ENCODE assay signal across 1 cellular context in the genomic region with DNA sequence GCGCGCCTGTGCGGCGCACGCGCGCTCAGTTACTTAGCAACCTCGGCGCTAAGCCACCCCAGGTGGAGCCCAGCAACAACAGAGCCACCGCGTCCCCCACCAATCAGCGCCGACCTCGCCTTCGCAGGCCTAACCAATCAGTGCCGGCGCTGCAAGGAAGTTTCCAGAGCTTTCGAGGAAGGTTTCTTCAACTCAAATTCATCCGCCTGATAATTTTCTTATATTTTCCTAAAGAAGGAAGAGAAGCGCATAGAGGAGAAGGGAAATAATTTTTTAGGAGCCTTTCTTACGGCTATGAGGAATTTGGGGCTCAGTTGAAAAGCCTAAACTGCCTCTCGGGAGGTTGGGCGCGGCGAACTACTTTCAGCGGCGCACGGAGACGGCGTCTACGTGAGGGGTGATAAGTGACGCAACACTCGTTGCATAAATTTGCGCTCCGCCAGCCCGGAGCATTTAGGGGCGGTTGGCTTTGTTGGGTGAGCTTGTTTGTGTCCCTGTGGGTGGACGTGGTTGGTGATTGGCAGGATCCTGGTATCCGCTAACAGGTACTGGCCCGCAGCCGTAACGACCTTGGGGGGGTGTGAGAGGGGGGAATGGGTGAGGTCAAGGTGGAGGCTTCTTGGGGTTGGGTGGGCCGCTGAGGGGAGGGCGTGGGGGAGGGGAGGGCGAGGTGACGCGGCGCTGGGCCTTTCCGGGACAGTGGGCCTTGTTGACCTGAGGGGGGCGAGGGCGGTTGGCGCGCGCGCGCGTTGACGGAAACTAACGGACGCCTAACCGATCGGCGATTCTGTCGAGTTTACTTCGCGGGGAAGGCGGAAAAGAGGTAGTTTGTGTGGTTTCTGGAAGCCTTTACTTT.
TF ChIP-seq lines count a peak whose summit lies in the region.

A gene (plus strand): TSS at position 452 of the 856 bp plus-strand sequence. CDS start 817 bp downstream, outside the sequence.

TF ChIP-seq in HepG2, 621 proteins besides CTCF, POLR2A, EP300 and RAD21 (continued from another document and continues in another):
- TF ChIP-seq ZNF766 (CRISPR knock-in tag; IDR thresholded peaks at IDR 0.05; ENCODE audit: borderline replicate concordance): no peak
- TF ChIP-seq FOSL2 (CRISPR knock-in tag; IDR thresholded peaks at IDR 0.05): no peak
- TF ChIP-seq, protein P1, sequence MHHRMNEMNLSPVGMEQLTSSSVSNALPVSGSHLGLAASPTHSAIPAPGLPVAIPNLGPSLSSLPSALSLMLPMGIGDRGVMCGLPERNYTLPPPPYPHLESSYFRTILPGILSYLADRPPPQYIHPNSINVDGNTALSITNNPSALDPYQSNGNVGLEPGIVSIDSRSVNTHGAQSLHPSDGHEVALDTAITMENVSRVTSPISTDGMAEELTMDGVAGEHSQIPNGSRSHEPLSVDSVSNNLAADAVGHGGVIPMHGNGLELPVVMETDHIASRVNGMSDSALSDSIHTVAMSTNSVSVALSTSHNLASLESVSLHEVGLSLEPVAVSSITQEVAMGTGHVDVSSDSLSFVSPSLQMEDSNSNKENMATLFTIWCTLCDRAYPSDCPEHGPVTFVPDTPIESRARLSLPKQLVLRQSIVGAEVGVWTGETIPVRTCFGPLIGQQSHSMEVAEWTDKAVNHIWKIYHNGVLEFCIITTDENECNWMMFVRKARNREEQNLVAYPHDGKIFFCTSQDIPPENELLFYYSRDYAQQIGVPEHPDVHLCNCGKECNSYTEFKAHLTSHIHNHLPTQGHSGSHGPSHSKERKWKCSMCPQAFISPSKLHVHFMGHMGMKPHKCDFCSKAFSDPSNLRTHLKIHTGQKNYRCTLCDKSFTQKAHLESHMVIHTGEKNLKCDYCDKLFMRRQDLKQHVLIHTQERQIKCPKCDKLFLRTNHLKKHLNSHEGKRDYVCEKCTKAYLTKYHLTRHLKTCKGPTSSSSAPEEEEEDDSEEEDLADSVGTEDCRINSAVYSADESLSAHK (CRISPR knock-in tag; IDR thresholded peaks at IDR 0.05; ENCODE audit: borderline replicate concordance): no peak
- no peak for TF ChIP-seq TCF7L2 (IDR thresholded peaks at IDR 0.05; ENCODE audit: low read depth, low read length)
- TF ChIP-seq NCOA5 (CRISPR knock-in tag; IDR thresholded peaks at IDR 0.05): no peak
- TF ChIP-seq, protein P2, sequence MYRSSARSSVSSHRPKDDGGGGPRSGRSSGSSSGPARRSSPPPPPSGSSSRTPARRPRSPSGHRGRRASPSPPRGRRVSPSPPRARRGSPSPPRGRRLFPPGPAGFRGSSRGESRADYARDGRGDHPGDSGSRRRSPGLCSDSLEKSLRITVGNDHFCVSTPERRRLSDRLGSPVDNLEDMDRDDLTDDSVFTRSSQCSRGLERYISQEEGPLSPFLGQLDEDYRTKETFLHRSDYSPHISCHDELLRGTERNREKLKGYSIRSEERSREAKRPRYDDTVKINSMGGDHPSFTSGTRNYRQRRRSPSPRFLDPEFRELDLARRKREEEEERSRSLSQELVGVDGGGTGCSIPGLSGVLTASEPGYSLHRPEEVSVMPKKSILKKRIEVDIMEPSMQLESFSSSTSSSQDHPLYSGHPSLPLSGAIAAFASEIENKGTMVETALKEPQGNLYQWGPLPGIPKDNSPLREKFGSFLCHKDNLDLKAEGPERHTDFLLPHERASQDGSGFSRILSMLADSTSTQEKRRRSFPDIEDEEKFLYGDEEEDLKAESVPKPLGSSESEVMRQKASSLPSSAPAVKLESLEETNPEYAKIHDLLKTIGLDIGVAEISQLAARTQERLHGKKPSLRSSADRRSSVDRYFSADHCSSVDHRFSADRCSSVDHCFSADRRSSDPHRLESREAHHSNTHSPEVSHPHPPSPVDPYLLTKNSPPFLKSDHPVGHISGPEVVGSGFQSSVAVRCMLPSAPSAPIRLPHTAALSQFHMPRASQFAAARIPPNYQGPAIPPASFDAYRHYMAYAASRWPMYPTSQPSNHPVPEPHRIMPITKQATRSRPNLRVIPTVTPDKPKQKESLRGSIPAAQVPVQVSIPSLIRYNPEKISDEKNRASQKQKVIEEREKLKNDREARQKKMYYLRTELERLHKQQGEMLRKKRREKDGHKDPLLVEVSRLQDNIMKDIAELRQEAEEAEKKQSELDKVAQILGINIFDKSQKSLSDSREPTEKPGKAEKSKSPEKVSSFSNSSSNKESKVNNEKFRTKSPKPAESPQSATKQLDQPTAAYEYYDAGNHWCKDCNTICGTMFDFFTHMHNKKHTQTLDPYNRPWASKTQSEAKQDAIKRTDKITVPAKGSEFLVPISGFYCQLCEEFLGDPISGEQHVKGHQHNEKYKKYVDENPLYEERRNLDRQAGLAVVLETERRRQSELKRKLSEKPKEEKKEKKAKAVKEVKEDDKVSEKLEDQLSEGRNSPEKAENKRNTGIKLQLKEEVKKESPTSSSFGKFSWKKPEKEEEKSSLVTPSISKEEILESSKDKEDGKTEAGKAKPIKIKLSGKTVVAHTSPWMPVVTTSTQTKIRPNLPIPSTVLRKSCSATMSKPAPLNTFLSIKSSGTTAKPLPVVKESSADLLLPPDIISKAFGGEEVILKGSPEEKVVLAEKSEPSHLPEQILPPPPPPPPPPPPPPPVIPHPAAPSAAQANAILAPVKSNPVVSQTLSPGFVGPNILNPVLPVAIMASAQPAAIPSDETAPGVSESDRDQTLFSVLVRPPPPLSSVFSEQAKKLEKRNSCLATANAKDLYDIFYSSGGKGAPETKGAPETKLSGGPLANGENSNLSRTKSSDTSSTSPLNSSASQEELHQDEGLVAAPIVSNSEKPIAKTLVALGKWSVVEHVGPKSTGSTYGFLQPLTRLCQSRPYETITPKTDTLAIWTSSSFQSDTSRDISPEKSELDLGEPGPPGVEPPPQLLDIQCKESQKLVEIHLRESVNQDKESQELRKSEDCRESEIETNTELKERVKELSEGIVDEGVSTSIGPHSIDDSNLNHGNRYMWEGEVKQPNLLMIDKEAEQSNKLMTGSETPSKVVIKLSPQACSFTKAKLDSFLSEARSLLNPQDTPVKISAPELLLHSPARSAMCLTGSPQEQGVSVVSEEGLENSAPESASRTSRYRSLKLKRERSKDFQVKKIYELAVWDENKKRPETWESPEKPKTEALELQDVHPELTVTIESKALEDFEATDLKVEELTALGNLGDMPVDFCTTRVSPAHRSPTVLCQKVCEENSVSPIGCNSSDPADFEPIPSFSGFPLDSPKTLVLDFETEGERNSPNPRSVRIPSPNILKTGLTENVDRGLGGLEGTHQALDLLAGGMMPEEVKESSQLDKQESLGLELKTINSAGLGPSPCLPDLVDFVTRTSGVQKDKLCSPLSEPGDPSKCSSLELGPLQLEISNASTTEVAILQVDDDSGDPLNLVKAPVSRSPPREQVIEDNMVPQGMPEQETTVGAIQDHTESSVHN (CRISPR knock-in tag; IDR thresholded peaks at IDR 0.05): peak; percentile 23; the same call in 1 of the 2 replicates
- peak; percentile 85; the same call in 1 of the 2 replicates for TF ChIP-seq FOXK1 (CRISPR knock-in tag; IDR thresholded peaks at IDR 0.05; ENCODE audit: borderline replicate concordance, low read depth)
- peak; percentile 53; the same call in 1 of the 2 replicates for TF ChIP-seq ZNF20 (CRISPR knock-in tag; IDR thresholded peaks at IDR 0.05)
- TF ChIP-seq ZNF709 (CRISPR knock-in tag; IDR thresholded peaks at IDR 0.05): peak; percentile 44
- TF ChIP-seq, protein P3, sequence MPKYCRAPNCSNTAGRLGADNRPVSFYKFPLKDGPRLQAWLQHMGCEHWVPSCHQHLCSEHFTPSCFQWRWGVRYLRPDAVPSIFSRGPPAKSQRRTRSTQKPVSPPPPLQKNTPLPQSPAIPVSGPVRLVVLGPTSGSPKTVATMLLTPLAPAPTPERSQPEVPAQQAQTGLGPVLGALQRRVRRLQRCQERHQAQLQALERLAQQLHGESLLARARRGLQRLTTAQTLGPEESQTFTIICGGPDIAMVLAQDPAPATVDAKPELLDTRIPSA (CRISPR knock-in tag; IDR thresholded peaks at IDR 0.05; ENCODE audit: borderline replicate concordance): no peak; the same call in 1 of the 2 replicates
- TF ChIP-seq, protein P4, sequence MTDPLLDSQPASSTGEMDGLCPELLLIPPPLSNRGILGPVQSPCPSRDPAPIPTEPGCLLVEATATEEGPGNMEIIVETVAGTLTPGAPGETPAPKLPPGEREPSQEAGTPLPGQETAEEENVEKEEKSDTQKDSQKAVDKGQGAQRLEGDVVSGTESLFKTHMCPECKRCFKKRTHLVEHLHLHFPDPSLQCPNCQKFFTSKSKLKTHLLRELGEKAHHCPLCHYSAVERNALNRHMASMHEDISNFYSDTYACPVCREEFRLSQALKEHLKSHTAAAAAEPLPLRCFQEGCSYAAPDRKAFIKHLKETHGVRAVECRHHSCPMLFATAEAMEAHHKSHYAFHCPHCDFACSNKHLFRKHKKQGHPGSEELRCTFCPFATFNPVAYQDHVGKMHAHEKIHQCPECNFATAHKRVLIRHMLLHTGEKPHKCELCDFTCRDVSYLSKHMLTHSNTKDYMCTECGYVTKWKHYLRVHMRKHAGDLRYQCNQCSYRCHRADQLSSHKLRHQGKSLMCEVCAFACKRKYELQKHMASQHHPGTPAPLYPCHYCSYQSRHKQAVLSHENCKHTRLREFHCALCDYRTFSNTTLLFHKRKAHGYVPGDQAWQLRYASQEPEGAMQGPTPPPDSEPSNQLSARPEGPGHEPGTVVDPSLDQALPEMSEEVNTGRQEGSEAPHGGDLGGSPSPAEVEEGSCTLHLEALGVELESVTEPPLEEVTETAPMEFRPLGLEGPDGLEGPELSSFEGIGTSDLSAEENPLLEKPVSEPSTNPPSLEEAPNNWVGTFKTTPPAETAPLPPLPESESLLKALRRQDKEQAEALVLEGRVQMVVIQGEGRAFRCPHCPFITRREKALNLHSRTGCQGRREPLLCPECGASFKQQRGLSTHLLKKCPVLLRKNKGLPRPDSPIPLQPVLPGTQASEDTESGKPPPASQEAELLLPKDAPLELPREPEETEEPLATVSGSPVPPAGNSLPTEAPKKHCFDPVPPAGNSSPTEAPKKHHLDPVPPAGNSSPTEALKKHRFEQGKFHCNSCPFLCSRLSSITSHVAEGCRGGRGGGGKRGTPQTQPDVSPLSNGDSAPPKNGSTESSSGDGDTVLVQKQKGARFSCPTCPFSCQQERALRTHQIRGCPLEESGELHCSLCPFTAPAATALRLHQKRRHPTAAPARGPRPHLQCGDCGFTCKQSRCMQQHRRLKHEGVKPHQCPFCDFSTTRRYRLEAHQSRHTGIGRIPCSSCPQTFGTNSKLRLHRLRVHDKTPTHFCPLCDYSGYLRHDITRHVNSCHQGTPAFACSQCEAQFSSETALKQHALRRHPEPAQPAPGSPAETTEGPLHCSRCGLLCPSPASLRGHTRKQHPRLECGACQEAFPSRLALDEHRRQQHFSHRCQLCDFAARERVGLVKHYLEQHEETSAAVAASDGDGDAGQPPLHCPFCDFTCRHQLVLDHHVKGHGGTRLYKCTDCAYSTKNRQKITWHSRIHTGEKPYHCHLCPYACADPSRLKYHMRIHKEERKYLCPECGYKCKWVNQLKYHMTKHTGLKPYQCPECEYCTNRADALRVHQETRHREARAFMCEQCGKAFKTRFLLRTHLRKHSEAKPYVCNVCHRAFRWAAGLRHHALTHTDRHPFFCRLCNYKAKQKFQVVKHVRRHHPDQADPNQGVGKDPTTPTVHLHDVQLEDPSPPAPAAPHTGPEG (CRISPR knock-in tag; IDR thresholded peaks at IDR 0.05): no peak
- peak; percentile 88 for TF ChIP-seq KLF6 (CRISPR knock-in tag; IDR thresholded peaks at IDR 0.05)
- peak; percentile 70; the same call in 1 of the 2 replicates for TF ChIP-seq ZNF331 (CRISPR knock-in tag; IDR thresholded peaks at IDR 0.05)
- no peak for TF ChIP-seq ZNF354B (CRISPR knock-in tag; IDR thresholded peaks at IDR 0.05)
- 0 out of 2 replicates have a peak, but pooled peaks have one; percentile 25 for TF ChIP-seq ZNF451 (CRISPR knock-in tag; IDR thresholded peaks at IDR 0.05)
- peak; percentile 82 for TF ChIP-seq SALL1 (CRISPR knock-in tag; IDR thresholded peaks at IDR 0.05)
- TF ChIP-seq ZBTB42 (CRISPR knock-in tag; IDR thresholded peaks at IDR 0.05): no peak
- peak; percentile 80; the same call in 1 of the 2 replicates for TF ChIP-seq CBFB (CRISPR knock-in tag; IDR thresholded peaks at IDR 0.05)
- 0 out of 2 replicates have a peak, but pooled peaks have one; percentile 26 for TF ChIP-seq TEAD2 (CRISPR knock-in tag; IDR thresholded peaks at IDR 0.05)
- no peak for TF ChIP-seq MBNL3 (CRISPR knock-in tag; conservative IDR thresholded peaks at IDR 0.05)
- TF ChIP-seq GFI1 (CRISPR knock-in tag; IDR thresholded peaks at IDR 0.05; ENCODE audit: borderline replicate concordance): peak; percentile 73; the same call in 1 of the 2 replicates
- TF ChIP-seq, protein P5, sequence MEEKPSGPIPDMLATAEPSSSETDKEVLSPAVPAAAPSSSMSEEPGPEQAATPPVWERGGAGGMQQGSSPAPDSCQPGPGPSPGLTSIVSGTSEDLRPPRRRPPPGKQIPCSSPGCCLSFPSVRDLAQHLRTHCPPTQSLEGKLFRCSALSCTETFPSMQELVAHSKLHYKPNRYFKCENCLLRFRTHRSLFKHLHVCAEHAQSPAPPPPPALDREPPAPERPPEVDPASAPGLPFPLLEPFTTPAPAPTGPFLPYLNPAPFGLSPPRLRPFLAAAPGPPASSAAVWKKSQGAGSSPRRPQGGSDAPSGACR (CRISPR knock-in tag; IDR thresholded peaks at IDR 0.05): no peak; the same call in 1 of the 2 replicates
- TF ChIP-seq, protein P6, sequence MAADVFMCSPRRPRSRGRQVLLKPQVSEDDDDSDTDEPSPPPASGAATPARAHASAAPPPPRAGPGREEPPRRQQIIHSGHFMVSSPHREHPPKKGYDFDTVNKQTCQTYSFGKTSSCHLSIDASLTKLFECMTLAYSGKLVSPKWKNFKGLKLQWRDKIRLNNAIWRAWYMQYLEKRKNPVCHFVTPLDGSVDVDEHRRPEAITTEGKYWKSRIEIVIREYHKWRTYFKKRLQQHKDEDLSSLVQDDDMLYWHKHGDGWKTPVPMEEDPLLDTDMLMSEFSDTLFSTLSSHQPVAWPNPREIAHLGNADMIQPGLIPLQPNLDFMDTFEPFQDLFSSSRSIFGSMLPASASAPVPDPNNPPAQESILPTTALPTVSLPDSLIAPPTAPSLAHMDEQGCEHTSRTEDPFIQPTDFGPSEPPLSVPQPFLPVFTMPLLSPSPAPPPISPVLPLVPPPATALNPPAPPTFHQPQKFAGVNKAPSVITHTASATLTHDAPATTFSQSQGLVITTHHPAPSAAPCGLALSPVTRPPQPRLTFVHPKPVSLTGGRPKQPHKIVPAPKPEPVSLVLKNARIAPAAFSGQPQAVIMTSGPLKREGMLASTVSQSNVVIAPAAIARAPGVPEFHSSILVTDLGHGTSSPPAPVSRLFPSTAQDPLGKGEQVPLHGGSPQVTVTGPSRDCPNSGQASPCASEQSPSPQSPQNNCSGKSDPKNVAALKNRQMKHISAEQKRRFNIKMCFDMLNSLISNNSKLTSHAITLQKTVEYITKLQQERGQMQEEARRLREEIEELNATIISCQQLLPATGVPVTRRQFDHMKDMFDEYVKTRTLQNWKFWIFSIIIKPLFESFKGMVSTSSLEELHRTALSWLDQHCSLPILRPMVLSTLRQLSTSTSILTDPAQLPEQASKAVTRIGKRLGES (CRISPR knock-in tag; IDR thresholded peaks at IDR 0.05; ENCODE audit: borderline replicate concordance): no peak
- no peak for TF ChIP-seq ZNF629 (CRISPR knock-in tag; conservative IDR thresholded peaks at IDR 0.05)
- no peak for TF ChIP-seq ZNF180 (CRISPR knock-in tag; IDR thresholded peaks at IDR 0.05; ENCODE audit: borderline replicate concordance, low read depth)
- 0 out of 2 replicates have a peak, but pooled peaks have one; percentile 32 for TF ChIP-seq ZNF460 (CRISPR knock-in tag; IDR thresholded peaks at IDR 0.05; ENCODE audit: borderline replicate concordance)
- 0 out of 2 replicates have a peak, but pooled peaks have one; percentile 32 for TF ChIP-seq MED13 (CRISPR knock-in tag; IDR thresholded peaks at IDR 0.05)
- TF ChIP-seq, protein P7, sequence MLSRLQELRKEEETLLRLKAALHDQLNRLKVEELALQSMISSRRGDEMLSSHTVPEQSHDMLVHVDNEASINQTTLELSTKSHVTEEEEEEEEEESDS (CRISPR knock-in tag; IDR thresholded peaks at IDR 0.05; ENCODE audit: borderline replicate concordance): no peak
- peak; percentile 60 for TF ChIP-seq KDM2A (CRISPR knock-in tag; IDR thresholded peaks at IDR 0.05; ENCODE audit: borderline replicate concordance, low read depth)
- TF ChIP-seq ZZZ3 (CRISPR knock-in tag; IDR thresholded peaks at IDR 0.05; ENCODE audit: borderline replicate concordance): peak; percentile 73; the same call in 1 of the 2 replicates
- no peak for TF ChIP-seq SIN3B (IDR thresholded peaks at IDR 0.05; ENCODE audit: low read length)
- no peak for TF ChIP-seq NFE2L2 (IDR thresholded peaks at IDR 0.05; ENCODE audit: low read length)
